8 cellular contexts compared by ENCODE assay signal in the genomic region with DNA sequence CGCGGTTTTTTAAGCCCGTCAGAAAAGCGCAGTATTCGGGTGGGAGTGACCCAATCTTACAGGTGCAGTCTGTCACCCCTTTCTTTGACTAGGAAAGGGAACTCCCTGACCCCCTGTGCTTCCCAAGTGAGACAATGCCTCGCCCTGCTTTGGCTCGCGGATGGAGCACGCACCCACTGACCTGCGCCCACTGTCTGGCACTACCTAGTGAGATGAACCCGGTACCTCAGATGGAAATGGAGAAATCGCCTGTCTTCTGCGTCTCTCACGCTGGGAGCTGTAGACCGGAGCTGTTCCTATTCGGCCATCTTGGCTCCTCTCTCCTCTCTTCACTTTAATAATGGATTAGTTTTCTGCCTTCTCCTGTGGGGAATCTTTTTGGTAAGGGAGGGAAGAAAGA. TPM values are rescaled to one million over a fixed set of nuclear protein-coding genes. Genes with fewer than 3 reads are reported as not detected.
"Had no signal": no experiment of that assay in that cellular context is flagged by ENCODE, and none has a peak within 500 bp of the region (broad histone marks: within the 10 kb centered on the region; RNA-seq: fewer than 3 reads in every experiment).

No MANE protein-coding gene starts in this region.

RNA-seq across cellular contexts. Expression of a gene that starts 21.6 kb away (rescaled TPM):
- total RNA-seq: activated CD4-positive, alpha-beta memory T cell treated with anti-CD3 and anti-CD28 coated beads, Interleukin-2, amount 10 ng/mL, durations not matched to agents 7 days and 5 days; activated CD4-positive, alpha-beta T cell treated with anti-CD3 and anti-CD28 coated beads for 36 hours; activated T-helper 2 cell treated with anti-CD3 and anti-CD28 coated beads, Interferon-gamma antibody, Interleukin-2, Interleukin-4, amounts not matched to agents 10 μg/mL and 5 μg/mL and 100 μg/mL, durations not matched to agents 14 hours and 24 hours and 36 hours; adrenal gland; aorta; astrocyte; body of pancreas; cardiac septum had no signal
- polyA plus RNA-seq: aorta had no signal
